Comparison of ENCODE assay signal across 11 cellular contexts in the genomic region with DNA sequence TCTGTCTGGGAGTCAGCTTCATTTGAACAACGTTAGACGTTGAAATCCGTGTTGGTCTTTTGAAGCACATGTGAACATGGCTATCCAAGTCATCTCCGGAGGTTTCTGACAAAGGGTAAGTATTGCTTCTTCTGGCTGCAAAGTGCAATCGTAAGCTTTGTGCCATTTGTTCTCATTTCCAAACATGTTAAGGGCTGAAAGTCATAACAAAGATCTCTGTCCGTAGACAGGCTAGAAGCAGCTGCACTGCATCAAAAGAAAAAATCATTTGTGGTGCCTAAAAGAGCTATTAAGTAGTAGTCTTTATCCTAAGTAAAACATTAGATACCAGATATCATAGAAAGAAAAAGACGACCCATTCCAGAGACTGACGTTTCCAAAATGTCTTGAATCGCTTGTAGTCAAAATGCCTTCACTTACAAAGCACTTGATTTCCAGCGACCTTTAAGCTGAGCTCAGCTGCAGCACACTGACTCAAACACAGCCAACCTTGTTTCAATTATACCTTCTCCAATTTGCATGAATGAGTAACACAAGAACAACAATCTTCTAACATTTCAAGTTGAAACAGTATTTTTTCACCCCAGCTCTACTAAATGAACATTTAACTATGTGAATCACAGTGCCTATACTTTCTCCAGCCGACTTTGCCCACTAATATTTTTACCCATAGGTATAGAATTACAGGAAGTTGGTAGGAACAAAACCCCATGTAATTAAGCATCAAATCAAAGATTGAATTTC.
DNase-seq lines count a peak whose midpoint lies in the region; ATAC-seq, FAIRE-seq and TF ChIP-seq lines count a peak whose summit lies in the region.
"Had no signal": no experiment of that assay in that cellular context is flagged by ENCODE, and none has a peak within 500 bp of the region (broad histone marks: within the 10 kb centered on the region; RNA-seq: fewer than 3 reads in every experiment).

No MANE protein-coding gene starts in this region.

- no peaks in the 10 kb centered on the region for H3K9me1 ChIP-seq in keratinocyte (ENCODE audit: control insufficient read depth, extremely low read depth, insufficient read depth, low read length)

- H3K27me3 ChIP-seq in keratinocyte (ENCODE audit: control insufficient read depth, extremely low read depth, insufficient read depth, low read length) = no peaks in the 10 kb centered on the region
- H3K27me3 ChIP-seq in CD4-positive, alpha-beta T cell (ENCODE audit: control insufficient read depth, insufficient read depth, low read length) = no peaks in the 10 kb centered on the region

- no peaks in the 10 kb centered on the region for H3K36me3 Mint-ChIP-seq in CD4-positive, alpha-beta T cell (ENCODE audit: low read depth)

- no peaks in the 10 kb centered on the region for H4K20me1 ChIP-seq in keratinocyte (ENCODE audit: control insufficient read depth, extremely low read depth, insufficient read depth, low read length)

- in situ Hi-C loops in astrocyte of the spinal cord (cut with HindIII; ENCODE audit: low sequenced_read_pairs) = no loop called here

- no peaks in the 10 kb centered on the region for H3K27me3 Mint-ChIP-seq in stimulated activated naive CD8-positive, alpha-beta T cell treated with anti-CD3 and anti-CD28 coated beads, Interleukin-15, amount 100 ng/mL, for 72 hours
- H3K27me3 Mint-ChIP-seq in CD4-positive, alpha-beta T cell = no peaks in the 10 kb centered on the region

- no peaks in the 10 kb centered on the region for H3K4me1 Mint-ChIP-seq in stimulated activated naive CD8-positive, alpha-beta T cell treated with anti-CD3 and anti-CD28 coated beads, Interleukin-15, amount 100 ng/mL, for 72 hours
- H3K4me1 Mint-ChIP-seq in CD4-positive, alpha-beta T cell (ENCODE audit: low read depth) = no peaks in the 10 kb centered on the region

- intact Hi-C loops in CD4-positive, alpha-beta T cell (cut with DNase I, micrococcal nuclease) = no loop called here

- peak overlapping the region; percentile 42 for H3K4me3 ChIP-seq in astrocyte of the spinal cord (ENCODE audit: low read depth, low read length)
- peak overlapping the region in 2 of 3 experiments; percentile 25 to 73 for H3K4me3 ChIP-seq in keratinocyte (ENCODE audit: control insufficient read depth in 2 of 3, extremely low read depth in 1 of 3, insufficient read depth in 2 of 3, low read depth in 1 of 3, low read length in 3 of 3)
- H3K4me3 ChIP-seq: GM12878 had no signal

- peak; percentile 36 for ATAC-seq in stimulated activated naive CD8-positive, alpha-beta T cell treated with anti-CD3 and anti-CD28 coated beads, Interleukin-15, Interleukin-2, amounts not matched to agents 100 U/mL and 50 U/mL, for 24 hours
- no peak for ATAC-seq in stimulated activated naive CD8-positive, alpha-beta T cell treated with anti-CD3 and anti-CD28 coated beads, Interleukin-15, amount 100 ng/mL, for 72 hours
- ATAC-seq in CD4-positive, alpha-beta T cell (ENCODE audit: poor library complexity) = no peak
- ATAC-seq: GM12878 had no signal

- H3K9me3 ChIP-seq in keratinocyte (ENCODE audit: control insufficient read depth, low read depth, low read length) = no peaks in the 10 kb centered on the region
- no peaks in the 10 kb centered on the region for H3K9me3 ChIP-seq in CD4-positive, alpha-beta T cell (ENCODE audit: control insufficient read depth, low read length)

- dilution Hi-C loops in keratinocyte (cut with MboI; ENCODE audit: extremely low pct_ligation_motif_present, low sequenced_read_pairs) = no loop called here

- DNase-seq in stimulated activated naive CD8-positive, alpha-beta T cell treated with anti-CD3 and anti-CD28 coated beads, Interleukin-15, Interleukin-2, amounts not matched to agents 100 U/mL and 50 U/mL, for 24 hours = no peak
- no peak for DNase-seq in stimulated activated naive CD8-positive, alpha-beta T cell treated with anti-CD3 and anti-CD28 coated beads, Interleukin-15, amount 100 ng/mL, for 72 hours
- DNase-seq in astrocyte of the spinal cord (ENCODE audit: low read depth, low spot score) (peak; percentile 85), keratinocyte (ENCODE audit: low read depth, low spot score) (peak; percentile 38), occipital lobe (lab: John Stamatoyannopoulos, UW) (no peak), OCI-M2 (lab: John Stamatoyannopoulos, UW; ENCODE audit: unreplicated experiment) (no peak)
- DNase-seq in CD4-positive, alpha-beta T cell = no peak
- DNase-seq in activated T-cell treated with anti-CD3 and anti-CD28 coated beads, Interleukin-2, amount 50 U/mL, for 48 hours = no peak

- H3K9me3 Mint-ChIP-seq in stimulated activated naive CD8-positive, alpha-beta T cell treated with anti-CD3 and anti-CD28 coated beads, Interleukin-15, amount 100 ng/mL, for 72 hours = no peaks in the 10 kb centered on the region
- H3K9me3 Mint-ChIP-seq in CD4-positive, alpha-beta T cell = no peaks in the 10 kb centered on the region
- H3K9me3 Mint-ChIP-seq: activated T-helper 1 cell treated with anti-CD3 and anti-CD28 coated beads, Interleukin-12 subunit alpha, Interleukin-12 subunit beta, Interleukin-2, Interleukin-4 antibody, amounts not matched to agents 30 ng/mL and 10 ng/mL and 1 ng/mL, durations not matched to agents 14 hours and 24 hours and 36 hours had no signal

- CTCF ChIA-PET in CD4-positive, alpha-beta T cell (lab: Charles Lee) = interaction anchor here (1.0 kb wide), 1 partner anchor 36 kb away, joined by 3 read pairs; no protein-coding TSS in a partner anchor

- peak; percentile 82 for FAIRE-seq in keratinocyte (lab: Jason Lieb, UNC)
- FAIRE-seq: GM12878 had no signal

- H3K27ac Mint-ChIP-seq in stimulated activated naive CD8-positive, alpha-beta T cell treated with anti-CD3 and anti-CD28 coated beads, Interleukin-15, amount 100 ng/mL, for 72 hours = no peak overlapping the region
- no peak overlapping the region for H3K27ac Mint-ChIP-seq in CD4-positive, alpha-beta T cell
- H3K27ac Mint-ChIP-seq: activated T-helper 1 cell treated with anti-CD3 and anti-CD28 coated beads, Interleukin-12 subunit alpha, Interleukin-12 subunit beta, Interleukin-2, Interleukin-4 antibody, amounts not matched to agents 30 ng/mL and 10 ng/mL and 1 ng/mL, durations not matched to agents 14 hours and 24 hours and 36 hours had no signal

- peak overlapping the region; percentile 89 for H3K4me2 ChIP-seq in keratinocyte (ENCODE audit: control insufficient read depth, extremely low read depth, insufficient read depth, low read depth, low read length)

- POLR2A ChIA-PET in CD4-positive, alpha-beta T cell (lab: Charles Lee) = no interaction called here

- H3K9ac ChIP-seq in keratinocyte (ENCODE audit: control insufficient read depth, extremely low read depth, insufficient read depth, low read length) = peak overlapping the region; percentile 48

- H3K4me1 ChIP-seq in keratinocyte (ENCODE audit: control insufficient read depth, extremely low read depth, insufficient read depth, low read length) = peaks cover 19% of the 10 kb centered on the region

- no peak overlapping the region for H2AFZ ChIP-seq in keratinocyte (ENCODE audit: control insufficient read depth, low read length)

- H3K79me2 ChIP-seq in keratinocyte (ENCODE audit: control insufficient read depth, insufficient read depth, low read length) = peaks cover 13% of the 10 kb centered on the region

- H3K36me3 ChIP-seq in keratinocyte (ENCODE audit: control insufficient read depth in 2 of 2, extremely low read depth in 1 of 2, insufficient read depth in 2 of 2, low read length in 2 of 2) = peaks cover 0 to 5% of the 10 kb centered on the region in 2 experiments

- H3K4me3 Mint-ChIP-seq in stimulated activated naive CD8-positive, alpha-beta T cell treated with anti-CD3 and anti-CD28 coated beads, Interleukin-15, amount 100 ng/mL, for 72 hours = no peak overlapping the region
- H3K4me3 Mint-ChIP-seq in CD4-positive, alpha-beta T cell = no peak overlapping the region
- H3K4me3 Mint-ChIP-seq: activated T-helper 1 cell treated with anti-CD3 and anti-CD28 coated beads, Interleukin-12 subunit alpha, Interleukin-12 subunit beta, Interleukin-2, Interleukin-4 antibody, amounts not matched to agents 30 ng/mL and 10 ng/mL and 1 ng/mL, durations not matched to agents 14 hours and 24 hours and 36 hours had no signal

- no peak for TF ChIP-seq CTCF in astrocyte of the spinal cord (IDR thresholded peaks at IDR 0.05; ENCODE audit: low read depth, low read length)
- TF ChIP-seq CTCF in keratinocyte (optimal IDR thresholded peaks at IDR 0.05 in 1 of 3, IDR thresholded peaks at IDR 0.05 in 1 of 3, conservative IDR thresholded peaks at IDR 0.05 in 1 of 3; ENCODE audit: extremely low read depth in 1 of 3, insufficient read depth in 2 of 3, low read length in 3 of 3) = no peak
- TF ChIP-seq CTCF in CD4-positive, alpha-beta T cell (IDR thresholded peaks at IDR 0.05) = no peak

- peak overlapping the region; percentile 69 for H3K27ac ChIP-seq in keratinocyte (ENCODE audit: control insufficient read depth, insufficient read depth, low read length)
- no peak overlapping the region for H3K27ac ChIP-seq in CD4-positive, alpha-beta T cell (ENCODE audit: low read depth, low read length)
- H3K27ac ChIP-seq: C4-2B had no signal

Comparison
In these comparisons a context has a peak if more than half of its experiments do, and no peak if none do; other contexts are left out.
1. DNase-seq: peak in astrocyte of the spinal cord (single experiment) and keratinocyte (single experiment); none in stimulated activated naive CD8-positive, alpha-beta T cell treated with anti-CD3 and anti-CD28 coated beads, Interleukin-15, Interleukin-2, amounts not matched to agents 100 U/mL and 50 U/mL, for 24 hours (single experiment), stimulated activated naive CD8-positive, alpha-beta T cell treated with anti-CD3 and anti-CD28 coated beads, Interleukin-15, amount 100 ng/mL, for 72 hours (0 of 2), CD4-positive, alpha-beta T cell (0 of 10), occipital lobe (single experiment), activated T-cell treated with anti-CD3 and anti-CD28 coated beads, Interleukin-2, amount 50 U/mL, for 48 hours (0 of 2) and OCI-M2 (single experiment).